Comparison of ENCODE assay signal across 25 cellular contexts in genomic region chr22:36916034-36916433, GRCh38. TPM values are rescaled to one million over a fixed set of nuclear protein-coding genes. Genes with fewer than 3 reads are reported as not detected.
A peak's percentile ranks its signal among the peaks of the same experiment; 100 is the strongest.
DNase-seq lines count a peak whose midpoint lies in the region; ATAC-seq and TF ChIP-seq lines count a peak whose summit lies in the region.
"Had no signal": no experiment of that assay in that cellular context is flagged by ENCODE, and none has a peak within 500 bp of the region (broad histone marks: within the 10 kb centered on the region; RNA-seq: fewer than 3 reads in every experiment).

No MANE protein-coding gene starts in this region.

- H3K36me3 Mint-ChIP-seq in CD4-positive, CD25-positive, alpha-beta regulatory T cell, result peaks cover 6% of the 10 kb centered on the region
- H3K36me3 Mint-ChIP-seq: CD4-positive, alpha-beta memory T cell had no signal

- H3K27me3 ChIP-seq in CD4-positive, CD25-positive, alpha-beta regulatory T cell (ENCODE audit: control insufficient read depth, insufficient read depth, low read length), result no peaks in the 10 kb centered on the region
- no peaks in the 10 kb centered on the region for H3K27me3 ChIP-seq in GM06990 (replicated peaks; ENCODE audit: control insufficient read depth, insufficient read depth, low read length)
- H3K27me3 ChIP-seq in neutrophil, result no peaks in the 10 kb centered on the region
- H3K27me3 ChIP-seq: BLaER1 had no signal

- no peak overlapping the region for H3K27ac ChIP-seq in CD4-positive, CD25-positive, alpha-beta regulatory T cell (ENCODE audit: insufficient read depth, low read length, poor library complexity, severe bottlenecking)
- peak overlapping the region; percentile 94 for H3K27ac ChIP-seq in neutrophil
- H3K27ac ChIP-seq: BLaER1, PC-9, SK-N-MC had no signal

- H3K36me3 ChIP-seq in CD4-positive, CD25-positive, alpha-beta regulatory T cell (ENCODE audit: control insufficient read depth, insufficient read depth, low read length), result no peaks in the 10 kb centered on the region
- no peaks in the 10 kb centered on the region for H3K36me3 ChIP-seq in GM06990 (ENCODE audit: control insufficient read depth, insufficient read depth, low read length)
- peaks cover 24% of the 10 kb centered on the region for H3K36me3 ChIP-seq in neutrophil

- DNase-seq in CD4-positive, CD25-positive, alpha-beta regulatory T cell, result no peak
- DNase-seq in GM06990 (ENCODE audit: extremely low read depth, insufficient read length) (no peak), OCI-M1 (lab: John Stamatoyannopoulos, UW) (peak; percentile 34), G401 (ENCODE audit: low spot score) (no peak), NCI-H146 (lab: John Stamatoyannopoulos, UW) (no peak)
- DNase-seq in stimulated activated CD4-positive, alpha-beta T cell treated with anti-CD3 and anti-CD28 coated beads, Interleukin-4, amount 100 ng/mL, for 1 hour, result no peak
- DNase-seq: Caco-2; CD4-positive, alpha-beta memory T cell; DMS 273 treated with DMSO at 0.1 percent for 48 hours; DMS79 treated with DMSO at 0.1 percent for 48 hours; MV-4-11; NCI-H1105 treated with DMSO at 0.1 percent for 48 hours; NCI-H1694; NCI-H2081 treated with DMSO at 0.1 percent for 48 hours; NCI-H2171 treated with DMSO at 0.1 percent for 48 hours; NCI-H526; PC-9; RPMI8226; SHP77 treated with DMSO at 0.1 percent for 48 hours; SW 1271 had no signal

- no peak for ATAC-seq in CD4-positive, CD25-positive, alpha-beta regulatory T cell (ENCODE audit: low read depth in 2 of 2)
- ATAC-seq: K562 had no signal

- peak overlapping the region; percentile 29 for H3K4me3 ChIP-seq in CD4-positive, CD25-positive, alpha-beta regulatory T cell (ENCODE audit: low read depth, low read length)
- H3K4me3 ChIP-seq in GM06990 (replicated peaks; ENCODE audit: low read depth, low read length) (peak overlapping the region; percentile 49; the same call in 1 of the 2 replicates), neutrophil (ENCODE audit: low read depth in 1 of 2, low read length in 1 of 2) (peak overlapping the region; percentile 70 to 81)
- H3K4me3 ChIP-seq: BLaER1, K562, PC-9, SK-N-MC had no signal

- peak overlapping the region in 2 of 4 donors; percentile 10 to 76 for H3K4me3 Mint-ChIP-seq in CD4-positive, CD25-positive, alpha-beta regulatory T cell

- TF ChIP-seq CTCF in GM06990 (IDR thresholded peaks at IDR 0.05; ENCODE audit: insufficient read depth, low read length, poor library complexity, severe bottlenecking) (no peak), neutrophil (IDR thresholded peaks at IDR 0.05) (no peak)

- peaks cover 15% of the 10 kb centered on the region for H3K4me1 ChIP-seq in CD4-positive, CD25-positive, alpha-beta regulatory T cell (ENCODE audit: control insufficient read depth, insufficient read depth, low read length, poor library complexity, severe bottlenecking)
- H3K4me1 ChIP-seq in neutrophil (ENCODE audit: control insufficient read depth in 1 of 2, insufficient read depth in 1 of 2, low read depth in 1 of 2, low read length in 1 of 2), result peaks cover 74 to 87% of the 10 kb centered on the region in 2 experiments
- H3K4me1 ChIP-seq: Caco-2 had no signal

- H3K9me3 ChIP-seq in CD4-positive, CD25-positive, alpha-beta regulatory T cell (ENCODE audit: control insufficient read depth in 2 of 2, low read length in 2 of 2), result no peaks in the 10 kb centered on the region
- H3K9me3 ChIP-seq in neutrophil, result no peaks in the 10 kb centered on the region
- H3K9me3 ChIP-seq: Caco-2 had no signal

- peaks cover 0 to 2% (median 0%) of the 10 kb centered on the region in 7 donors for H3K9me3 Mint-ChIP-seq in CD4-positive, CD25-positive, alpha-beta regulatory T cell

- no peak overlapping the region for H3K27ac Mint-ChIP-seq in CD4-positive, CD25-positive, alpha-beta regulatory T cell

- peaks cover 19 to 51% (median 28%) of the 10 kb centered on the region in 4 donors for H3K4me1 Mint-ChIP-seq in CD4-positive, CD25-positive, alpha-beta regulatory T cell

- no peaks in the 10 kb centered on the region for H3K27me3 Mint-ChIP-seq in CD4-positive, CD25-positive, alpha-beta regulatory T cell

- in situ Hi-C loops in G401 (cut with HindIII; ENCODE audit: low sequenced_read_pairs), result no loop called here

RNA-seq across cellular contexts. Expression of gene CSF2RB, which starts 2.6 kb away (rescaled TPM):
- total RNA-seq in CD4-positive, CD25-positive, alpha-beta regulatory T cell, result 27.0 TPM
- 10 to 100 TPM in 2 of 4 donors, 1 to 10 TPM in 2; 5.7 to 10.6 (median 8.8) TPM for polyA plus RNA-seq in CD4-positive, CD25-positive, alpha-beta regulatory T cell
- not detected in 2 replicates for total RNA-seq in G401 (2014; rRNA removed; shearing (Covaris generic))
- total RNA-seq: Caco-2, H4, PC-9 had no signal

RNA-seq across cellular contexts. Expression of gene NCF4, which starts 55.2 kb away (rescaled TPM):
- 53.1 TPM for total RNA-seq in CD4-positive, CD25-positive, alpha-beta regulatory T cell
- polyA plus RNA-seq in CD4-positive, CD25-positive, alpha-beta regulatory T cell, result 100 to 1,000 TPM in 2 of 4 donors, 10 to 100 TPM in 2; 57.8 to 126 (median 84.6) TPM
- total RNA-seq in G401 (2014; rRNA removed; shearing (Covaris generic)), result not detected in 2 replicates
- total RNA-seq: Caco-2, H4 had no signal

Comparison
In these comparisons a context has a peak if more than half of its experiments do, and no peak if none do; other contexts are left out.
1. RNA of gene CSF2RB, which starts 2.6 kb away (total RNA-seq): 27.0 TPM in CD4-positive, CD25-positive, alpha-beta regulatory T cell (single experiment); not detected in G401; every median in the first group is over 10 times any median in the second.
2. RNA of gene NCF4, which starts 55.2 kb away (total RNA-seq): 53.1 TPM in CD4-positive, CD25-positive, alpha-beta regulatory T cell (single experiment); not detected in G401; every median in the first group is over 10 times any median in the second.
3. Peak in every context shown above with its lines, with median percentiles within 50 percentile points of each other: H3K4me3 ChIP-seq.